25 cellular contexts compared by ENCODE assay signal in the genomic region with DNA sequence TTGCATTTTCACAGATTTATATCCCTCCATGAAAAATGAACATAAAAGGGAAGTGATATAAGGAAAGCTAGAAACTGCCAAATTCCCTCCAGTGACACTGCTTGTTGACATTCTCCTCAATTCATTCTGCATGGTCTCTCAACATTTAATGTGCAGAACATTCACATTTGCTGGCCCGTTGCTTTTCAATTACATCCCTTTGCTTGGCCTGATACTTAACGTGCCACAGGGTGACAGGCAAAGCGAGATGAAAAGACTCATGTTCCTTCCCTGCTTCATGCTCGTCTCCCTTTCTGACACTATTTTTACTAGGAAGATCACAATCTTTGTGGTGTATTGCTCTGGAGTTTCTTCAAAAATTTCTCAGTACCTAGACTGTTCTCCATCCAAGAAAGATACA.
"Had no signal": no experiment of that assay in that cellular context is flagged by ENCODE, and none has a peak within 500 bp of the region (broad histone marks: within the 10 kb centered on the region; RNA-seq: fewer than 3 reads in every experiment).

No MANE protein-coding gene starts in this region.

- H3K27ac Mint-ChIP-seq: immature natural killer cell; natural killer cell treated with Interleukin-12 subunit alpha and Interleukin-12 subunit beta and Interleukin-15 and Interleukin-18, amount 100 ng/mL, for 72 hours had no signal

- H3K4me3 ChIP-seq: esophagus muscularis mucosa, gastrocnemius medialis, left ventricle myocardium inferior, lower lobe of right lung, psoas muscle, sigmoid colon, skin epidermis, stomach, thoracic aorta, transverse colon had no signal

- H3K4me1 Mint-ChIP-seq: immature natural killer cell had no signal

- H3K36me3 Mint-ChIP-seq: immature natural killer cell; natural killer cell treated with Interleukin-12 subunit alpha and Interleukin-12 subunit beta and Interleukin-15 and Interleukin-18, amount 100 ng/mL, for 72 hours had no signal

- H3K27me3 Mint-ChIP-seq: natural killer cell treated with Interleukin-12 subunit alpha and Interleukin-12 subunit beta and Interleukin-15 and Interleukin-18, amount 100 ng/mL, for 72 hours had no signal

- H3K4me1 ChIP-seq: esophagus muscularis mucosa, gastrocnemius medialis, left ventricle myocardium inferior, lower lobe of right lung, psoas muscle, sigmoid colon, stomach, transverse colon had no signal

- H3K9me3 ChIP-seq: esophagus muscularis mucosa, gastrocnemius medialis, lower lobe of right lung, neutrophil, psoas muscle, sigmoid colon, stomach, thoracic aorta, transverse colon had no signal

- H3K36me3 ChIP-seq: esophagus muscularis mucosa, gastrocnemius medialis, left ventricle myocardium inferior, lower lobe of right lung, neutrophil, sigmoid colon, stomach, thoracic aorta, transverse colon had no signal

- FAIRE-seq: endometrium, kidney had no signal

- H3K27me3 ChIP-seq: esophagus muscularis mucosa, gastrocnemius medialis, neutrophil, sigmoid colon, stomach, transverse colon had no signal

- DNase-seq: cortex of kidney; effector memory CD4-positive, alpha-beta T cell; gastrocnemius medialis; glutamatergic neuron; immature natural killer cell; kidney; left cardiac atrium; left ventricle myocardium inferior; lower lobe of right lung; mesenchymal stem cell; midbrain; psoas muscle; sigmoid colon; stimulated activated CD4-positive, alpha-beta T cell treated with anti-CD3 and anti-CD28 coated beads, Interleukin-2, amount 100 ng/mL, for 24 hours; stimulated activated naive CD4-positive, alpha-beta T cell; stomach; substantia nigra; transverse colon had no signal

- H3K4me3 Mint-ChIP-seq: immature natural killer cell; natural killer cell treated with Interleukin-12 subunit alpha and Interleukin-12 subunit beta and Interleukin-15 and Interleukin-18, amount 100 ng/mL, for 72 hours had no signal

- H3K27ac ChIP-seq: epithelial cell of prostate, esophagus muscularis mucosa, gastrocnemius medialis, left ventricle myocardium inferior, lower lobe of right lung, neutrophil, psoas muscle, sigmoid colon, skin epidermis, stomach, thoracic aorta, transverse colon had no signal
